Comparison of ENCODE assay signal across 8 cellular contexts in the genomic region with DNA sequence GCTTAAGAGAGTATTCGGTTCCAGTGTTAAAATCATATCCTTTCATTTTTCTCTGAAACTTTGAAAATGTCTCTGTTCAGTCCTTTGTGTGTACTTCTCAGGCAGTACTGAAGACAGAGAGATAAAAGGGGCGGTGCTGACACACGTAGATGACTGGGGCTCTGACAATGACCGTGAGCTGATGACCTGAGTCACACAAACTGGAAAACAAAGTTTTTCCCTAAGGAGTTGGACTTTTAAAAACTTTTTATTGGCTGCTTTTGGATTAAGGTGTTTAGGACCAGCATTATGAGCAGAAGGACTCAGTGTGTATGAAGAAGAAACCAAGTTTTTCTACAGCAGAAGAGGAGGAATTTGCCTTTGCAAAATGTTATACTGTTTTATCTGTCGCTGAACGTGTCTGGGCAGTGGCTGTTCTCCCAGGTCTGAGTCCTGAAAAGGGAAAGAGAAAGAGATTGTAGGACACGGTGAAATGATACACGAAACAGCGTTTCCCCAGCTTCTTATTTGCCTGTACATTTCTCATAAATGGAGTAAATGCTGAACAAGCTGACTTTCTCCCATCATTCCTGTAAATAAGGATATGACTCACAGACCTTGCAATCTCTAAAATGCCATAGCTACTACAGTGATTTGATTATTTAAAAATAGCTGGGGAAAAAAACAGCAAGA. TPM values are rescaled to one million over a fixed set of nuclear protein-coding genes. Genes with fewer than 3 reads are reported as not detected.
DNase-seq lines count a peak whose midpoint lies in the region; ATAC-seq lines count a peak whose summit lies in the region.

No MANE protein-coding gene starts in this region.

- peak; percentile 20 for DNase-seq in HuH-7 (ENCODE audit: low spot score)
- peak; percentile 43 for DNase-seq in mucosa of gallbladder (ENCODE audit: low spot score)
- no peak for DNase-seq in immature natural killer cell
- no peak for DNase-seq in NCI-H2029 (lab: John Stamatoyannopoulos, UW)

- H3K27ac Mint-ChIP-seq in immature natural killer cell: no peak overlapping the region

- H3K4me1 Mint-ChIP-seq in immature natural killer cell: no peaks in the 10 kb centered on the region

- peaks cover 0 to 2% (median 0%) of the 10 kb centered on the region in 3 donors for H3K27me3 Mint-ChIP-seq in immature natural killer cell (ENCODE audit: low read depth in 3 of 3)

- no peaks in the 10 kb centered on the region for H3K9me3 Mint-ChIP-seq in immature natural killer cell

- H3K27ac ChIP-seq in cingulate gyrus (ENCODE audit: low read depth, low read length): peak overlapping the region; percentile 22

- peak; percentile 65 for ATAC-seq in GM18867 (IDR thresholded peaks at IDR 0.05; ENCODE audit: unreplicated experiment)
- ATAC-seq in GM18858 (IDR thresholded peaks at IDR 0.05; ENCODE audit: unreplicated experiment): no peak
- ATAC-seq in HG02759 (IDR thresholded peaks at IDR 0.05; ENCODE audit: unreplicated experiment): no peak

- no peak overlapping the region for H3K4me3 Mint-ChIP-seq in immature natural killer cell

- H3K36me3 Mint-ChIP-seq in immature natural killer cell: peaks cover 0 to 6% (median 0%) of the 10 kb centered on the region in 3 donors

RNA-seq across cellular contexts. Expression of a gene that starts 51.5 kb away (rescaled TPM):
- total RNA-seq in mucosa of gallbladder: 5.8 TPM
- polyA plus RNA-seq in immature natural killer cell: 10 to 100 TPM in 2 of 3 donors, 1 to 10 TPM in 1; 9.2 to 18.8 (median 12.5) TPM

Comparison
In these comparisons a context has a peak if more than half of its experiments do, and no peak if none do; other contexts are left out.
1. DNase-seq: peak in HuH-7 (single experiment) and mucosa of gallbladder (single experiment); none in immature natural killer cell (0 of 3) and NCI-H2029 (single experiment).